In genomic region chr20:3874194-3874824, GRCh38 we compare ENCODE assay signal across 25 cellular contexts. TPM values are rescaled to one million over a fixed set of nuclear protein-coding genes. Genes with fewer than 3 reads are reported as not detected.
DNase-seq lines count a peak whose midpoint lies in the region; ATAC-seq and TF ChIP-seq lines count a peak whose summit lies in the region.
"Had no signal": no experiment of that assay in that cellular context is flagged by ENCODE, and none has a peak within 500 bp of the region (broad histone marks: within the 10 kb centered on the region; RNA-seq: fewer than 3 reads in every experiment).

No MANE protein-coding gene starts in this region.

- intact Hi-C loops in HCT116 (cut with micrococcal nuclease) (no loop called here), mucosa of descending colon (cut with DNase I, micrococcal nuclease) (no loop called here)

- H3K4me3 ChIP-seq in HCT116 (replicated peaks in 1 of 2; ENCODE audit: low read depth in 1 of 2, low read length in 2 of 2) (no peak overlapping the region), BE2C (ENCODE audit: low read depth, low read length) (no peak overlapping the region), mucosa of descending colon (no peak overlapping the region)
- H3K4me3 ChIP-seq: GM23248, tibial artery had no signal

- H3K9me3 ChIP-seq in HCT116 (ENCODE audit: control insufficient read depth in 1 of 2, insufficient read depth in 1 of 2, low read depth in 1 of 2, low read length in 2 of 2) (no peaks in the 10 kb centered on the region), BE2C (no peaks in the 10 kb centered on the region), mucosa of descending colon (no peaks in the 10 kb centered on the region)
- H3K9me3 ChIP-seq: tibial artery had no signal

- RAD21 ChIA-PET in HCT116 (lab: Charles Lee; ENCODE audit: low non-redundant PET in 1 of 2, low total read pairs in 2 of 2, uncharacterized antibody in 2 of 2, unreplicated experiment in 2 of 2), result no interaction called here

- no peak for DNase-seq in HCT116 (ENCODE audit: low read depth, low spot score)
- DNase-seq in activated naive CD8-positive, alpha-beta T cell treated with anti-CD3 and anti-CD28 coated beads for 36 hours, result no peak
- peak; percentile 67 for DNase-seq in fibroblast of peridontal ligament (ENCODE audit: extremely low read depth)
- DNase-seq in osteocyte (ENCODE audit: extremely low spot score, unreplicated experiment), result no peak
- no peak for DNase-seq in BE2C
- no peak for DNase-seq in mucosa of descending colon
- no peak for DNase-seq in mucosa of gallbladder (ENCODE audit: low spot score)
- no peak for DNase-seq in NCI-H2081 treated with DMSO at 0.1 percent for 48 hours (lab: John Stamatoyannopoulos, UW)
- DNase-seq: activated CD4-positive, alpha-beta T cell treated with anti-CD3 and anti-CD28 coated beads, Interleukin-2, amount 50 U/mL, for 1 hour; activated naive CD4-positive, alpha-beta T cell treated with anti-CD3 and anti-CD28 coated beads, Interleukin-2, amount 50 U/mL, for 16 hours; activated T-cell treated with anti-CD3 and anti-CD28 coated beads, Interleukin-2, amount 50 U/mL, for 1 hour; brain microvascular endothelial cell; COR-L47; cortex of kidney; EL; GM23248; Karpas-422; midbrain; NCI-H1105; NCI-H524; SIG-M5; stimulated activated CD4-positive, alpha-beta T cell treated with anti-CD3 and anti-CD28 coated beads, Interleukin-15, amount 100 ng/mL, for 24 hours; stimulated activated naive CD4-positive, alpha-beta T cell treated with Interleukin-2 at 50 U/mL for 16 hours; T-helper 1 cell; tibial artery had no signal

- no peaks in the 10 kb centered on the region for H3K9me3 Mint-ChIP-seq in activated naive CD8-positive, alpha-beta T cell treated with anti-CD3 and anti-CD28 coated beads for 36 hours
- H3K9me3 Mint-ChIP-seq in osteocyte (ENCODE audit: unreplicated experiment), result no peaks in the 10 kb centered on the region

- ATAC-seq in HCT116, result no peak
- ATAC-seq in mucosa of descending colon, result no peak

- no peak for TF ChIP-seq POLR2A in HCT116 (IDR thresholded peaks at IDR 0.05; ENCODE audit: borderline replicate concordance, extremely low read depth, insufficient read depth, insufficient read length)

- H3K79me2 ChIP-seq in HCT116 (ENCODE audit: insufficient read depth, low read length), result no peaks in the 10 kb centered on the region

- H3K36me3 ChIP-seq in HCT116 (ENCODE audit: control insufficient read depth in 1 of 2, insufficient read depth in 2 of 2, low read length in 2 of 2) (peaks cover 11 to 20% of the 10 kb centered on the region in 2 experiments; a peak in 3 of 4 replicates), BE2C (peaks cover 15% of the 10 kb centered on the region), mucosa of descending colon (ENCODE audit: low read depth) (no peaks in the 10 kb centered on the region)

- H3K9me2 ChIP-seq in HCT116 (ENCODE audit: insufficient read depth), result no peaks in the 10 kb centered on the region

- TF ChIP-seq RAD21 in HCT116 (IDR thresholded peaks at IDR 0.05; ENCODE audit: low read depth), result no peak

- H3K9ac ChIP-seq in HCT116 (ENCODE audit: low read length), result no peak overlapping the region
- H3K9ac ChIP-seq: GM23248 had no signal

- H3K36me3 Mint-ChIP-seq in activated naive CD8-positive, alpha-beta T cell treated with anti-CD3 and anti-CD28 coated beads for 36 hours, result peaks cover 7% of the 10 kb centered on the region
- peaks cover 24% of the 10 kb centered on the region for H3K36me3 Mint-ChIP-seq in osteocyte (ENCODE audit: unreplicated experiment)

- H4K20me1 ChIP-seq in HCT116 (ENCODE audit: insufficient read depth), result no peaks in the 10 kb centered on the region

- CTCF ChIA-PET in HCT116 (lab: Charles Lee), result no interaction called here

- TF ChIP-seq CTCF in HCT116 (IDR thresholded peaks at IDR 0.05 in 2 of 3, conservative IDR thresholded peaks at IDR 0.05 in 1 of 3; ENCODE audit: borderline replicate concordance in 1 of 3, insufficient read depth in 1 of 3, low read depth in 2 of 3, low read length in 2 of 3) (no peak), osteocyte (IDR thresholded peaks at IDR 0.05) (no peak), BE2C (IDR thresholded peaks at IDR 0.05; ENCODE audit: low read depth, low read length) (no peak), mucosa of descending colon (IDR thresholded peaks at IDR 0.05) (no peak)

- no TSS peak for BruUV-seq in HCT116 (replicated peaks; lab: Mats Ljungman, UMichigan)

- POLR2A ChIA-PET in HCT116 (lab: Charles Lee), result no interaction called here

- no peak overlapping the region for H3K4me2 ChIP-seq in HCT116 (ENCODE audit: low read length)

- H3K27me3 Mint-ChIP-seq in activated naive CD8-positive, alpha-beta T cell treated with anti-CD3 and anti-CD28 coated beads for 36 hours, result no peaks in the 10 kb centered on the region
- H3K27me3 Mint-ChIP-seq in osteocyte (ENCODE audit: unreplicated experiment), result no peaks in the 10 kb centered on the region

- H3K27ac ChIP-seq in HCT116 (ENCODE audit: low read depth, low read length), result no peak overlapping the region
- H3K27ac ChIP-seq: brain microvascular endothelial cell, GM23248, tibial artery had no signal

- no peaks in the 10 kb centered on the region for H3K27me3 ChIP-seq in HCT116 (ENCODE audit: insufficient read depth, low read length)
- no peaks in the 10 kb centered on the region for H3K27me3 ChIP-seq in BE2C
- H3K27me3 ChIP-seq: brain microvascular endothelial cell, tibial artery had no signal

- H3K27ac Mint-ChIP-seq in activated naive CD8-positive, alpha-beta T cell treated with anti-CD3 and anti-CD28 coated beads for 36 hours, result peak overlapping the region; percentile 3
- peak overlapping the region; percentile 62 for H3K27ac Mint-ChIP-seq in osteocyte (ENCODE audit: unreplicated experiment)

- peaks cover 5% of the 10 kb centered on the region for H3K4me1 Mint-ChIP-seq in activated naive CD8-positive, alpha-beta T cell treated with anti-CD3 and anti-CD28 coated beads for 36 hours
- H3K4me1 Mint-ChIP-seq in osteocyte (ENCODE audit: unreplicated experiment), result peaks cover 31% of the 10 kb centered on the region

- no peaks in the 10 kb centered on the region for H3K4me1 ChIP-seq in HCT116 (ENCODE audit: control insufficient read depth in 1 of 2, insufficient read depth in 2 of 2, low read length in 2 of 2)
- no peaks in the 10 kb centered on the region; the same call in 1 of the 2 replicates for H3K4me1 ChIP-seq in BE2C
- peaks cover 2% of the 10 kb centered on the region for H3K4me1 ChIP-seq in mucosa of descending colon (ENCODE audit: low read depth)

- no peak overlapping the region for H2AFZ ChIP-seq in HCT116 (ENCODE audit: low read depth, low read length, poor library complexity, severe bottlenecking)
- H2AFZ ChIP-seq: GM23248 had no signal

- H3K4me3 Mint-ChIP-seq in activated naive CD8-positive, alpha-beta T cell treated with anti-CD3 and anti-CD28 coated beads for 36 hours, result no peak overlapping the region
- no peak overlapping the region for H3K4me3 Mint-ChIP-seq in osteocyte (ENCODE audit: unreplicated experiment)

TF ChIP-seq in HCT116, 20 proteins besides CTCF, POLR2A, EP300 and RAD21:
- TF ChIP-seq POLR2AphosphoS5 (IDR thresholded peaks at IDR 0.05; ENCODE audit: low read depth, low read length), result peak; percentile 37; the same call in 1 of the 2 replicates
- TF ChIP-seq FOSL1 (IDR thresholded peaks at IDR 0.05; ENCODE audit: low read depth), result no peak
TF ChIP-seq in HCT116: peak in this region for 1.

RNA-seq across cellular contexts. Expression of gene PANK2, which starts 14.9 kb away (rescaled TPM):
- 41.6 TPM for total RNA-seq in HCT116 (2021; ENCODE audit: unreplicated experiment)
- 17.8 and 21.2 TPM in 2 replicates for polyA plus RNA-seq in HCT116 (2012)
- total RNA-seq in activated naive CD8-positive, alpha-beta T cell treated with anti-CD3 and anti-CD28 coated beads for 36 hours, result 10 to 100 TPM; 50.0 to 50.7 TPM
- total RNA-seq in osteocyte, result 41.9 and 54.2 TPM in 2 replicates
- polyA plus RNA-seq in BE2C (2012; ENCODE audit: insufficient read depth, insufficient read length, low read depth), result 54.4 TPM
- 10 to 100 TPM; 27.6 to 42.3 (median 29.6) TPM for total RNA-seq in mucosa of descending colon
- total RNA-seq in mucosa of gallbladder, result 32.5 TPM

RNA-seq across cellular contexts. Expression of gene MAVS, which starts 27.7 kb away (rescaled TPM):
- total RNA-seq in HCT116 (2021; ENCODE audit: unreplicated experiment), result 60.1 TPM
- polyA plus RNA-seq in HCT116 (2012), result 26.2 and 34.2 TPM in 2 replicates
- total RNA-seq in activated naive CD8-positive, alpha-beta T cell treated with anti-CD3 and anti-CD28 coated beads for 36 hours, result 10 to 100 TPM; 21.2 to 21.6 TPM
- total RNA-seq in osteocyte, result 47.0 and 49.7 TPM in 2 replicates
- polyA plus RNA-seq in BE2C (2012; ENCODE audit: insufficient read depth, insufficient read length, low read depth), result 11.6 TPM
- 10 to 100 TPM; 60.7 to 79.5 (median 72.3) TPM for total RNA-seq in mucosa of descending colon
- 44.9 TPM for total RNA-seq in mucosa of gallbladder

RNA-seq across cellular contexts. Expression of gene AP5S1, which starts 54.0 kb away (rescaled TPM):
- total RNA-seq in HCT116 (2021; ENCODE audit: unreplicated experiment) (12.1 TPM), osteocyte (22.8 and 24.3 TPM in 2 replicates), mucosa of descending colon (10 to 100 TPM; 13.0 to 18.6 (median 13.9) TPM), mucosa of gallbladder (16.2 TPM)
- polyA plus RNA-seq in HCT116 (2012), result 8.7 and 9.0 TPM in 2 replicates
- total RNA-seq in activated naive CD8-positive, alpha-beta T cell treated with anti-CD3 and anti-CD28 coated beads for 36 hours, result 10 to 100 TPM; 11.1 to 11.7 TPM
- 27.3 TPM for polyA plus RNA-seq in BE2C (2012; ENCODE audit: insufficient read depth, insufficient read length, low read depth)
